8 cellular contexts compared by ENCODE assay signal in the genomic region with DNA sequence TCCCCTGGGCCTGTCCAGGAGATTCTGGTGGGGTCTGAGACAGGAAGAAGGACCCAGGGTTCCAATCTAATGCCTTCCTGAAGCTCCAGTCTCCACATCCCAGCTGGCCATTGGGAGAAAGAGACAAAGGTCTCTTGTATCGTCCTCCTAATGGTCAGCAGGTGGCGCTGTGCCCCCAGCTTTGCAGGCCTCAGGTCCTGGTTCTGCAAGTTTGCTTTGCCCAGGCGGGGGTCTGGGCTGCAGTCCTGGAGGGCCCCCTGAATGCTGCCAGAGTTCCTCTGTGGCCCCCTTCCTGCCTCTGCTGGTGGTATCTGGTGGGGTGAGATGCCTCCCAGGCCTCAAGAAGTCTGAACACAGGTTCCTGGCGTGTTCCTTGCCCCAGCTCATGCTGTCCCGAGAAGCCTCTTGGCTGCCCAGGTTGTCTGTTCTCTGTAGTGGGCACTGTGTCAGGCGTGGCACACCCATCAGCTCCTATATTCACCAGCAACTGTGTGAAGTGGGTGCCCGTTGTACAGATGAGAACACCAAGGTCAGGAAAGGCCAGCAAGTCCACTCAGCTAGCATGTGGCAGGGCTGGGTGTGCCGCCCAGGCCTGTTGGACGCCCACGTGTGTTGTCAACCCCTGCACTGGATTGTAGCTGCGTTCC.
DNase-seq lines count a peak whose midpoint lies in the region; ATAC-seq lines count a peak whose summit lies in the region.

No MANE protein-coding gene starts in this region.

- DNase-seq in activated CD4-positive, alpha-beta T cell treated with anti-CD3 and anti-CD28 coated beads for 24 hours (ENCODE audit: low read depth in 2 of 2), result peak; percentile 9 to 10
- DNase-seq in activated CD4-positive, alpha-beta T cell treated with anti-CD3 and anti-CD28 coated beads for 1 hour, result no peak
- peak; percentile 86 for DNase-seq in NCI-H2029 (lab: John Stamatoyannopoulos, UW)
- peak; percentile 57 for DNase-seq in UCSD-AML1 (lab: John Stamatoyannopoulos, UW; ENCODE audit: unreplicated experiment)
- peak; percentile 55 for DNase-seq in cerebellar cortex (ENCODE audit: low spot score)
- peak; percentile 39 for DNase-seq in kidney glomerular epithelial cell (lab: John Stamatoyannopoulos, UW)
- DNase-seq in stimulated activated CD4-positive, alpha-beta T cell treated with anti-CD3 and anti-CD28 coated beads, Interleukin-2, amount 100 ng/mL, for 48 hours, result peak; percentile 22 to 36

- ATAC-seq in GM19455 (IDR thresholded peaks at IDR 0.05; ENCODE audit: unreplicated experiment), result no peak
